Comparison of ENCODE assay signal across 8 cellular contexts in the genomic region with DNA sequence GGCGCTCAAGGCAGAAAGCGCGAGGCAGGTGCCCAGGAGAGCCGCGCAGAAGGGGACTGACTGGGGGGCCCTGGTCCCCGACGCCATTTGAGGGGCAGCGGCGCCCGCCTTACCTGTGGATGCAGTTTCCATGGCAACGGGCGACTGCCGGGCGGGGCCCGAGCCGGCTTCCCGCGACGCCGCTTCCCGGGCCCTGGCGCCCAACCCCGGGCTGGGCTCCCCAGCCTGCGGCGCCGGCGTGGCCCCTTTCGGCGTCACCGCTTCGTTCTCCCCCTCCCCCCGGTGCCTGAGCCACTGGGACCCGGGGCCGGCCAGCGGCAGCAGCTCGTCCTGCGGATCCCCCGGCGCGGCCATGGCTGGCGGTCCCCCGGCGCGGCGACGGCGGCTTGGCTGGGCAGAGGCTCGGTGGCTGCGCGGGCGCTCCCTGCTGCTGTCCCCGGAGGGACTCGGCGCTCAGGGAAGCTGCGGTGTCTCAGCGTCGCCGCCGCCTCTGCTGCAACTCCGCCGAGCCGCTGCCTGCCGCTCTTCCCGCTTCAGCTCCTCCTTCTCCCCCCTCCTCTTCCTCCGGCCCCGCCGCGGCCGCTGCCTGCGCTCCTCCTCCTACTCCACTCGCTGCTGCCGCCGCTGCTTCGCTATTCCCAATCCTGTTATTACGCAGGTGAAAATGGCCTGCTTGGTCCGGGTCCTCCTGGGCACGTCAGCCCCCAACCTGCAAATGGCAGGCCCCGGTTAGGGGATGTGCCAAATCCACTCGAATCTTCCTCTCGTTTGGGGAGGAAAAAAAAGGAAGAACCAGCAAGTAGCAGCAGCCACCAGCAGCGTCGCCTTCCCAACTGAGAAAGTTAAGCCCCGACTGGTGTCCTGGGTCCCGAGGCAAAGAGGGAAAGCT. TPM values are rescaled to one million over a fixed set of nuclear protein-coding genes. Genes with fewer than 3 reads are reported as not detected.
A peak's percentile ranks its signal among the peaks of the same experiment; 100 is the strongest.
DNase-seq lines count a peak whose midpoint lies in the region; ATAC-seq and TF ChIP-seq lines count a peak whose summit lies in the region.

A gene with protein sequence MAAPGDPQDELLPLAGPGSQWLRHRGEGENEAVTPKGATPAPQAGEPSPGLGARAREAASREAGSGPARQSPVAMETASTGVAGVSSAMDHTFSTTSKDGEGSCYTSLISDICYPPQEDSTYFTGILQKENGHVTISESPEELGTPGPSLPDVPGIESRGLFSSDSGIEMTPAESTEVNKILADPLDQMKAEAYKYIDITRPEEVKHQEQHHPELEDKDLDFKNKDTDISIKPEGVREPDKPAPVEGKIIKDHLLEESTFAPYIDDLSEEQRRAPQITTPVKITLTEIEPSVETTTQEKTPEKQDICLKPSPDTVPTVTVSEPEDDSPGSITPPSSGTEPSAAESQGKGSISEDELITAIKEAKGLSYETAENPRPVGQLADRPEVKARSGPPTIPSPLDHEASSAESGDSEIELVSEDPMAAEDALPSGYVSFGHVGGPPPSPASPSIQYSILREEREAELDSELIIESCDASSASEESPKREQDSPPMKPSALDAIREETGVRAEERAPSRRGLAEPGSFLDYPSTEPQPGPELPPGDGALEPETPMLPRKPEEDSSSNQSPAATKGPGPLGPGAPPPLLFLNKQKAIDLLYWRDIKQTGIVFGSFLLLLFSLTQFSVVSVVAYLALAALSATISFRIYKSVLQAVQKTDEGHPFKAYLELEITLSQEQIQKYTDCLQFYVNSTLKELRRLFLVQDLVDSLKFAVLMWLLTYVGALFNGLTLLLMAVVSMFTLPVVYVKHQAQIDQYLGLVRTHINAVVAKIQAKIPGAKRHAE (minus strand): TSS at position 500 of the 889 bp plus-strand sequence. CDS start 146 bp downstream, at position 354.

- H3K9me3 Mint-ChIP-seq in natural killer cell treated with Interleukin-12 subunit alpha and Interleukin-12 subunit beta and Interleukin-15 and Interleukin-18, amount 100 ng/mL, for 72 hours: peaks cover 4% of the 10 kb centered on the region

- no peaks in the 10 kb centered on the region for H3K9me3 ChIP-seq in gastroesophageal sphincter

- peaks cover 0 to 25% (median 8%) of the 10 kb centered on the region in 3 donors for H3K4me1 ChIP-seq in gastroesophageal sphincter

- TF ChIP-seq CTCF in 22Rv1 (IDR thresholded peaks at IDR 0.05) (peak; percentile 25), GM12864 (IDR thresholded peaks at IDR 0.05; ENCODE audit: low read depth, low read length, missing control alignments) (no peak), gastroesophageal sphincter (IDR thresholded peaks at IDR 0.05) (no peak)

- DNase-seq in GM12864 (ENCODE audit: low read depth) (no peak), NCI-H510A (lab: John Stamatoyannopoulos, UW) (peak; percentile 68), HUDEP-2 (lab: John Stamatoyannopoulos, UW; ENCODE audit: unreplicated experiment in 76 of 76) (no peak)
- peak; percentile 61 for DNase-seq in activated CD8-positive, alpha-beta memory T cell treated with anti-CD3 and anti-CD28 coated beads, Interleukin-2, amount 50 U/mL, for 48 hours
- no peak for DNase-seq in natural killer cell treated with Interleukin-12 subunit alpha and Interleukin-12 subunit beta and Interleukin-15 and Interleukin-18, amount 100 ng/mL, for 72 hours (ENCODE audit: low spot score)

- peak within 1 kb of the TSS; percentile 85 for H3K4me3 Mint-ChIP-seq in natural killer cell treated with Interleukin-12 subunit alpha and Interleukin-12 subunit beta and Interleukin-15 and Interleukin-18, amount 100 ng/mL, for 72 hours

- H3K4me3 ChIP-seq in GM12864 (ENCODE audit: low read depth, low read length) (peak within 1 kb of the TSS; percentile 47), gastroesophageal sphincter (peak within 1 kb of the TSS; percentile 46 to 74)

- no peaks in the 10 kb centered on the region for H3K36me3 Mint-ChIP-seq in natural killer cell treated with Interleukin-12 subunit alpha and Interleukin-12 subunit beta and Interleukin-15 and Interleukin-18, amount 100 ng/mL, for 72 hours

- no peak for TF ChIP-seq EP300 in gastroesophageal sphincter (IDR thresholded peaks at IDR 0.05)

- peak in 1 of 2 donors; percentile 23 for TF ChIP-seq POLR2A in gastroesophageal sphincter (IDR thresholded peaks at IDR 0.05)

- ATAC-seq in HG03025 (IDR thresholded peaks at IDR 0.05; ENCODE audit: low FRiP score, unreplicated experiment) (peak; percentile 66), gastroesophageal sphincter (peak; percentile 84)
- ATAC-seq in natural killer cell treated with Interleukin-12 subunit alpha and Interleukin-12 subunit beta and Interleukin-15 and Interleukin-18, amount 100 ng/mL, for 72 hours: peak; percentile 53 to 64

- WGBS in gastroesophageal sphincter (ENCODE audit: low coverage in 1 of 2), 2 donors: 0% methylated on average over 16 of the region's 84 CpGs; no CpG with 5 or more reads in 1 of the 2 donors

- H3K27ac Mint-ChIP-seq in natural killer cell treated with Interleukin-12 subunit alpha and Interleukin-12 subunit beta and Interleukin-15 and Interleukin-18, amount 100 ng/mL, for 72 hours: no peak within 1 kb of the TSS

- peak within 1 kb of the TSS; percentile 53 for H3K27ac ChIP-seq in 22Rv1
- peak within 1 kb of the TSS in 3 of 4 donors; percentile 47 to 55 (median 54) for H3K27ac ChIP-seq in gastroesophageal sphincter

- peaks cover 0 to 3% of the 10 kb centered on the region in 2 donors for H3K4me1 Mint-ChIP-seq in natural killer cell treated with Interleukin-12 subunit alpha and Interleukin-12 subunit beta and Interleukin-15 and Interleukin-18, amount 100 ng/mL, for 72 hours (ENCODE audit: low read depth in 2 of 2)

- no peaks in the 10 kb centered on the region for H3K36me3 ChIP-seq in gastroesophageal sphincter

- H3K27me3 ChIP-seq in gastroesophageal sphincter: peaks cover 63% of the 10 kb centered on the region

- H3K27me3 Mint-ChIP-seq in natural killer cell treated with Interleukin-12 subunit alpha and Interleukin-12 subunit beta and Interleukin-15 and Interleukin-18, amount 100 ng/mL, for 72 hours: peaks cover 33 to 42% of the 10 kb centered on the region in 2 donors

RNA-seq across cellular contexts. Expression of the gene that starts here (rescaled TPM):
- total RNA-seq in gastroesophageal sphincter: 1 to 10 TPM; 1.4 to 6.9 (median 6.5) TPM
- not detected for total RNA-seq in natural killer cell treated with Interleukin-12 subunit alpha and Interleukin-12 subunit beta and Interleukin-15 and Interleukin-18, amount 100 ng/mL, for 72 hours

Comparison
In these comparisons a context has a peak if more than half of its experiments do, and no peak if none do; other contexts are left out.
1. Peak in ATAC-seq in natural killer cell treated with Interleukin-12 subunit alpha and Interleukin-12 subunit beta and Interleukin-15 and Interleukin-18, amount 100 ng/mL, for 72 hours; RNA of the gene not detected or under 1 TPM.
2. DNase-seq: peak in NCI-H510A (single experiment) and activated CD8-positive, alpha-beta memory T cell treated with anti-CD3 and anti-CD28 coated beads, Interleukin-2, amount 50 U/mL, for 48 hours (single experiment); none in GM12864 (single experiment), natural killer cell treated with Interleukin-12 subunit alpha and Interleukin-12 subunit beta and Interleukin-15 and Interleukin-18, amount 100 ng/mL, for 72 hours (single experiment) and HUDEP-2 (0 of 76).
3. Peak in every context shown above with its lines, with median percentiles within 50 percentile points of each other: ATAC-seq.